In the genomic region with DNA sequence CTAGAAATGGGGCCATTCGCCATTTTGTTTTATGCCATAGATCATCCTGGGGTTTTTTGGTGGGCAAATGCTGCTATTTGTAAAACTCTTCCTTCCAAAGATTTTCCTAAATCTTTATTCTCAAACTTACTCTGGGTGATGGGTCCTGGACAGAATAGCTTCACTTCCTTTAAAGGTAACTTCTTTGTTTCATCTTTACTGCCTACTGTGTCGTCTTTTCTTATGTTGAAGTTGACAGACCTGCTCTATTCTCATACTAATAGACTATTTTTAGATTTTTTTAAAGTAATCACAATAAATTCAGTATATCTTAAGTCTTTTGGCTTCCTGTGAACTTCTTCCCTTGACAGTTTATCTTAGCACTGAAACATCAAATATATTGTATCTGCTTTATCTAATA, we compare ENCODE assay signal across 1 cellular context.
TF ChIP-seq lines count a peak whose summit lies in the region.

No MANE protein-coding gene starts in this region.

TF ChIP-seq in H1, 55 proteins besides CTCF, POLR2A, EP300 and RAD21:
- TF ChIP-seq KDM4A (IDR thresholded peaks at IDR 0.05; ENCODE audit: low read depth, low read length, severe bottlenecking) (no peak), TCF12 (IDR thresholded peaks at IDR 0.05; ENCODE audit: low read depth, low read length) (no peak), RNF2 (IDR thresholded peaks at IDR 0.05; ENCODE audit: borderline replicate concordance, low read depth, low read length, missing control alignments, poor library complexity, severe bottlenecking) (no peak), BACH1 (IDR thresholded peaks at IDR 0.05; ENCODE audit: low read length) (no peak), SAP30 (IDR thresholded peaks at IDR 0.05; ENCODE audit: insufficient read depth, insufficient replicate concordance, low read length) (no peak), PHF8 (conservative IDR thresholded peaks at IDR 0.05; ENCODE audit: low read depth, low read length) (no peak), CTBP2 (IDR thresholded peaks at IDR 0.05; ENCODE audit: borderline replicate concordance, insufficient read depth, insufficient read length, low read length) (no peak), GTF2F1 (IDR thresholded peaks at IDR 0.05; ENCODE audit: borderline replicate concordance, low read depth, low read length) (no peak), NANOG (IDR thresholded peaks at IDR 0.05; ENCODE audit: insufficient read depth, low read depth, low read length, poor library complexity, severe bottlenecking) (peak; percentile 19), BRCA1 (IDR thresholded peaks at IDR 0.05; ENCODE audit: low read depth, low read length) (no peak), TBP (IDR thresholded peaks at IDR 0.05; ENCODE audit: low read depth, low read length) (no peak), RFX5 (IDR thresholded peaks at IDR 0.05; ENCODE audit: borderline replicate concordance, low read depth, low read length) (no peak), POU5F1 (IDR thresholded peaks at IDR 0.05; ENCODE audit: low read depth, low read length) (peak; percentile 39; the same call in 1 of the 2 replicates), JUND (IDR thresholded peaks at IDR 0.05; ENCODE audit: low read length) (no peak), ATF2 (IDR thresholded peaks at IDR 0.05; ENCODE audit: low read length) (no peak), GABPA (IDR thresholded peaks at IDR 0.05; ENCODE audit: borderline replicate concordance, insufficient read depth, low read length) (no peak), CHD7 (IDR thresholded peaks at IDR 0.05; ENCODE audit: insufficient replicate concordance, low read length) (peak; percentile 75), FOSL1 (IDR thresholded peaks at IDR 0.05; ENCODE audit: insufficient read depth, low read depth, low read length) (no peak), CEBPB (IDR thresholded peaks at IDR 0.05; ENCODE audit: low read depth, low read length) (no peak), SUZ12 (IDR thresholded peaks at IDR 0.05; ENCODE audit: low read length) (no peak), ASH2L (IDR thresholded peaks at IDR 0.05; ENCODE audit: low read length) (no peak), SRF (IDR thresholded peaks at IDR 0.05; ENCODE audit: low read depth, low read length) (peak; percentile 36; the same call in 1 of the 2 replicates), BCL11A (IDR thresholded peaks at IDR 0.05; ENCODE audit: low read depth in 2 of 2, low read length in 2 of 2) (peak in 1 of 2 experiments; percentile 18)
- TF ChIP-seq, protein P1, sequence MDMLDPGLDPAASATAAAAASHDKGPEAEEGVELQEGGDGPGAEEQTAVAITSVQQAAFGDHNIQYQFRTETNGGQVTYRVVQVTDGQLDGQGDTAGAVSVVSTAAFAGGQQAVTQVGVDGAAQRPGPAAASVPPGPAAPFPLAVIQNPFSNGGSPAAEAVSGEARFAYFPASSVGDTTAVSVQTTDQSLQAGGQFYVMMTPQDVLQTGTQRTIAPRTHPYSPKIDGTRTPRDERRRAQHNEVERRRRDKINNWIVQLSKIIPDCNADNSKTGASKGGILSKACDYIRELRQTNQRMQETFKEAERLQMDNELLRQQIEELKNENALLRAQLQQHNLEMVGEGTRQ (IDR thresholded peaks at IDR 0.05; ENCODE audit: low read length): no peak
- TF ChIP-seq, protein P2, sequence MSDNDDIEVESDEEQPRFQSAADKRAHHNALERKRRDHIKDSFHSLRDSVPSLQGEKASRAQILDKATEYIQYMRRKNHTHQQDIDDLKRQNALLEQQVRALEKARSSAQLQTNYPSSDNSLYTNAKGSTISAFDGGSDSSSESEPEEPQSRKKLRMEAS (IDR thresholded peaks at IDR 0.05): no peak
